ENCODE assay signal across 18 cellular contexts in genomic region chr9:38178282-38178681, GRCh38.
DNase-seq lines count a peak whose midpoint lies in the region; ATAC-seq, FAIRE-seq and TF ChIP-seq lines count a peak whose summit lies in the region.
"Had no signal": no experiment of that assay in that cellular context is flagged by ENCODE, and none has a peak within 500 bp of the region (broad histone marks: within the 10 kb centered on the region; RNA-seq: fewer than 3 reads in every experiment).

No MANE protein-coding gene starts in this region.

- H3K27ac ChIP-seq in keratinocyte (ENCODE audit: control insufficient read depth, insufficient read depth, low read length) (no peak overlapping the region), stomach (no peak overlapping the region)
- H3K27ac ChIP-seq: coronary artery had no signal

- H3K9me3 ChIP-seq in keratinocyte (ENCODE audit: control insufficient read depth, low read depth, low read length) (no peaks in the 10 kb centered on the region), stomach (no peaks in the 10 kb centered on the region)
- H3K9me3 ChIP-seq: Caco-2 had no signal

- 76 to 93% (median 86%) methylated on average over 2 of the region's 2 CpGs for WGBS in stomach, 5 donors

- H3K27me3 ChIP-seq in keratinocyte (ENCODE audit: control insufficient read depth, extremely low read depth, insufficient read depth, low read length) (no peaks in the 10 kb centered on the region), stomach (no peaks in the 10 kb centered on the region)

- BruUV-seq in Calu3 (replicated peaks; lab: Mats Ljungman, UMichigan): no TSS peak

- no peak for ATAC-seq in GM21576 (IDR thresholded peaks at IDR 0.05; ENCODE audit: unreplicated experiment)
- ATAC-seq: activated T-cell treated with anti-CD3 and anti-CD28 coated beads, Interleukin-2, amount 50 U/mL, for 4 hours had no signal

- no peak for TF ChIP-seq POLR2A in stomach (IDR thresholded peaks at IDR 0.05)

- H3K36me3 Mint-ChIP-seq in Calu3 (ENCODE audit: insufficient read depth, unreplicated experiment): no peaks in the 10 kb centered on the region
- H3K36me3 Mint-ChIP-seq: activated naive CD8-positive, alpha-beta T cell; naive B cell had no signal

- no peak overlapping the region for H2AFZ ChIP-seq in keratinocyte (ENCODE audit: control insufficient read depth, low read length)

- dilution Hi-C loops in keratinocyte (cut with MboI; ENCODE audit: extremely low pct_ligation_motif_present, low sequenced_read_pairs): no loop called here

- no peak overlapping the region for H3K4me3 Mint-ChIP-seq in Calu3 (ENCODE audit: low read depth, unreplicated experiment)
- H3K4me3 Mint-ChIP-seq: activated naive CD8-positive, alpha-beta T cell; activated T-cell treated with anti-CD3 and anti-CD28 coated beads, Interleukin-2, amount 50 U/mL, for 4 hours; naive B cell had no signal

- FAIRE-seq in keratinocyte (lab: Jason Lieb, UNC): peak; percentile 55
- FAIRE-seq: TTC549 had no signal

- no peak for DNase-seq in Calu3
- peak; percentile 21 for DNase-seq in LHCN-M2 (ENCODE audit: low read depth)
- peak; percentile 51 for DNase-seq in RPMI7951 (ENCODE audit: low read depth)
- no peak for DNase-seq in keratinocyte (ENCODE audit: low read depth, low spot score)
- no peak for DNase-seq in stimulated activated CD4-positive, alpha-beta T cell treated with anti-CD3 and anti-CD28 coated beads, Interleukin-15, amount 100 ng/mL, for 24 hours
- no peak for DNase-seq in stomach
- DNase-seq in stimulated activated CD8-positive, alpha-beta memory T cell treated with anti-CD3 and anti-CD28 coated beads, Interleukin-4, amount 100 ng/mL, for 48 hours: no peak
- DNase-seq: activated T-cell treated with anti-CD3 and anti-CD28 coated beads, Interleukin-2, amount 50 U/mL, for 4 hours; Caco-2; erythroblast; H7; naive B cell; NCI-H524; OCI-M1 had no signal

- intact Hi-C loops in Calu3 (cut with micrococcal nuclease; ENCODE audit: unreplicated experiment): no loop called here
- intact Hi-C loops in stomach (cut with DNase I; ENCODE audit: low total_unique reads): no loop called here

- no peak for TF ChIP-seq CTCF in Calu3 (IDR thresholded peaks at IDR 0.05; ENCODE audit: unreplicated experiment)
- TF ChIP-seq CTCF in keratinocyte (optimal IDR thresholded peaks at IDR 0.05 in 1 of 3, IDR thresholded peaks at IDR 0.05 in 1 of 3, conservative IDR thresholded peaks at IDR 0.05 in 1 of 3; ENCODE audit: extremely low read depth in 1 of 3, insufficient read depth in 2 of 3, low read length in 3 of 3): no peak
- TF ChIP-seq CTCF in stomach (IDR thresholded peaks at IDR 0.05): no peak

- H3K4me1 ChIP-seq in keratinocyte (ENCODE audit: control insufficient read depth, extremely low read depth, insufficient read depth, low read length) (peaks cover 27% of the 10 kb centered on the region), stomach (no peaks in the 10 kb centered on the region)
- H3K4me1 ChIP-seq: Caco-2 had no signal

- H3K36me3 ChIP-seq in keratinocyte (ENCODE audit: control insufficient read depth in 2 of 2, extremely low read depth in 1 of 2, insufficient read depth in 2 of 2, low read length in 2 of 2) (no peaks in the 10 kb centered on the region), stomach (no peaks in the 10 kb centered on the region)

- H3K27me3 Mint-ChIP-seq in Calu3 (ENCODE audit: unreplicated experiment): no peaks in the 10 kb centered on the region

- no peaks in the 10 kb centered on the region for H4K20me1 ChIP-seq in keratinocyte (ENCODE audit: control insufficient read depth, extremely low read depth, insufficient read depth, low read length)

- H3K9me3 Mint-ChIP-seq in Calu3 (ENCODE audit: low read depth, unreplicated experiment): no peaks in the 10 kb centered on the region
- H3K9me3 Mint-ChIP-seq: activated T-cell treated with anti-CD3 and anti-CD28 coated beads, Interleukin-2, amount 50 U/mL, for 4 hours had no signal

- TF ChIP-seq EP300 in stomach (IDR thresholded peaks at IDR 0.05): no peak

- no peak overlapping the region for H3K9ac ChIP-seq in keratinocyte (ENCODE audit: control insufficient read depth, extremely low read depth, insufficient read depth, low read length)

- H3K4me3 ChIP-seq in keratinocyte (ENCODE audit: control insufficient read depth in 2 of 3, extremely low read depth in 1 of 3, insufficient read depth in 2 of 3, low read depth in 1 of 3, low read length in 3 of 3) (no peak overlapping the region), stomach (no peak overlapping the region)
- H3K4me3 ChIP-seq: coronary artery had no signal

- H3K9me1 ChIP-seq in keratinocyte (ENCODE audit: control insufficient read depth, extremely low read depth, insufficient read depth, low read length): no peaks in the 10 kb centered on the region

- H3K79me2 ChIP-seq in keratinocyte (ENCODE audit: control insufficient read depth, insufficient read depth, low read length): no peaks in the 10 kb centered on the region

- CTCF ChIA-PET in Calu3 (lab: Charles Lee): no interaction called here

- H3K4me1 Mint-ChIP-seq in Calu3 (ENCODE audit: low read depth, unreplicated experiment): peaks cover 12% of the 10 kb centered on the region

- H3K4me2 ChIP-seq in keratinocyte (ENCODE audit: control insufficient read depth, extremely low read depth, insufficient read depth, low read depth, low read length): peak overlapping the region; percentile 1

- peak overlapping the region; percentile 42 for H3K27ac Mint-ChIP-seq in Calu3 (ENCODE audit: unreplicated experiment)
- H3K27ac Mint-ChIP-seq: activated naive CD8-positive, alpha-beta T cell; naive B cell had no signal

Comparison
In these comparisons a context has a peak if more than half of its experiments do, and no peak if none do; other contexts are left out.
1. DNase-seq: peak in LHCN-M2 (single experiment) and RPMI7951 (single experiment); none in Calu3 (single experiment), keratinocyte (single experiment), stimulated activated CD4-positive, alpha-beta T cell treated with anti-CD3 and anti-CD28 coated beads, Interleukin-15, amount 100 ng/mL, for 24 hours (single experiment), stomach (single experiment) and stimulated activated CD8-positive, alpha-beta memory T cell treated with anti-CD3 and anti-CD28 coated beads, Interleukin-4, amount 100 ng/mL, for 48 hours (single experiment).